ENCODE assay signal across 1 cellular context in the genomic region with DNA sequence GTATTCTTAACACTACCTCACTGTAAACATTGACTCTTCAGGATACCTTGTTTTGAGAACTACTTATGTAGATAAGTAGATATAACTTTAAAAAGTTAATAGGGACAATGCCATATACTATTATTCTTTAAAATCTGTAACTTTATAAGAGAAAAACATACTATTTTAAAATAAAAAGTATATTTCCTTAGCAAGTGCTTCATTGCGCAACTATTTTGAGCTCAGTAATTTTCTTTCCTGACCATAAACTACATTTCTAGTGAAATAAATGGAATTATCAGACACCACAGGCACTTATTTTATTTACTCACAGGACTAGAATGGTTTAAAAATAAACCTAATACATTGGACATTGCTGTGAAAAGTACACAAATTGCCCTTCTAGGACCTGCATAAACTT.
TF ChIP-seq lines count a peak whose summit lies in the region.

No MANE protein-coding gene starts in this region.

TF ChIP-seq in HepG2, 621 proteins besides CTCF, POLR2A, EP300 and RAD21:
- TF ChIP-seq, protein P1, sequence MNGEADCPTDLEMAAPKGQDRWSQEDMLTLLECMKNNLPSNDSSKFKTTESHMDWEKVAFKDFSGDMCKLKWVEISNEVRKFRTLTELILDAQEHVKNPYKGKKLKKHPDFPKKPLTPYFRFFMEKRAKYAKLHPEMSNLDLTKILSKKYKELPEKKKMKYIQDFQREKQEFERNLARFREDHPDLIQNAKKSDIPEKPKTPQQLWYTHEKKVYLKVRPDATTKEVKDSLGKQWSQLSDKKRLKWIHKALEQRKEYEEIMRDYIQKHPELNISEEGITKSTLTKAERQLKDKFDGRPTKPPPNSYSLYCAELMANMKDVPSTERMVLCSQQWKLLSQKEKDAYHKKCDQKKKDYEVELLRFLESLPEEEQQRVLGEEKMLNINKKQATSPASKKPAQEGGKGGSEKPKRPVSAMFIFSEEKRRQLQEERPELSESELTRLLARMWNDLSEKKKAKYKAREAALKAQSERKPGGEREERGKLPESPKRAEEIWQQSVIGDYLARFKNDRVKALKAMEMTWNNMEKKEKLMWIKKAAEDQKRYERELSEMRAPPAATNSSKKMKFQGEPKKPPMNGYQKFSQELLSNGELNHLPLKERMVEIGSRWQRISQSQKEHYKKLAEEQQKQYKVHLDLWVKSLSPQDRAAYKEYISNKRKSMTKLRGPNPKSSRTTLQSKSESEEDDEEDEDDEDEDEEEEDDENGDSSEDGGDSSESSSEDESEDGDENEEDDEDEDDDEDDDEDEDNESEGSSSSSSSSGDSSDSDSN (CRISPR knock-in tag; IDR thresholded peaks at IDR 0.05): no peak
- TF ChIP-seq ZNF253 (CRISPR knock-in tag; IDR thresholded peaks at IDR 0.05; ENCODE audit: borderline replicate concordance) (no peak), KMT2B (CRISPR knock-in tag; IDR thresholded peaks at IDR 0.05) (no peak), CEBPB (IDR thresholded peaks at IDR 0.05; ENCODE audit: borderline replicate concordance, low read depth, low read length) (peak; percentile 75)
